Comparison of ENCODE assay signal across 20 cellular contexts in genomic region chr11:108210441-108210840, GRCh38. TPM values are rescaled to one million over a fixed set of nuclear protein-coding genes. Genes with fewer than 3 reads are reported as not detected.
DNase-seq lines count a peak whose midpoint lies in the region; ATAC-seq and TF ChIP-seq lines count a peak whose summit lies in the region.
"Had no signal": no experiment of that assay in that cellular context is flagged by ENCODE, and none has a peak within 500 bp of the region (broad histone marks: within the 10 kb centered on the region; RNA-seq: fewer than 3 reads in every experiment).

No MANE protein-coding gene starts in this region.

- no peak overlapping the region for H3K18ac ChIP-seq in H9 (ENCODE audit: insufficient read length, low read depth, low read length)

- H3K79me2 ChIP-seq in H9 (ENCODE audit: insufficient read depth, low read length), result peaks cover 6% of the 10 kb centered on the region; the same call in 1 of the 2 replicates

- in situ Hi-C loops in G401 (cut with HindIII; ENCODE audit: low sequenced_read_pairs), result no loop called here

- H3K36me3 Mint-ChIP-seq in activated T-cell treated with anti-CD3 and anti-CD28 coated beads, Interleukin-2, amount 50 U/mL, for 72 hours (ENCODE audit: insufficient read depth in 2 of 2), result peaks cover 25 to 57% of the 10 kb centered on the region in 2 donors
- peaks cover 39 to 72% (median 68%) of the 10 kb centered on the region in 3 experiments for H3K36me3 Mint-ChIP-seq in H9 (ENCODE audit: insufficient read depth in 1 of 3, low read depth in 3 of 3)
- peaks cover 71% of the 10 kb centered on the region for H3K36me3 Mint-ChIP-seq in effector memory CD8-positive, alpha-beta T cell (ENCODE audit: insufficient read depth)
- peaks cover 100% of the 10 kb centered on the region for H3K36me3 Mint-ChIP-seq in stimulated activated effector memory CD8-positive, alpha-beta T cell treated with anti-CD3 and anti-CD28 coated beads, Interleukin-12 subunit alpha, Interleukin-12 subunit beta, amount 100 ng/mL, for 72 hours

- H2BK12ac ChIP-seq in H9 (ENCODE audit: insufficient read length, low read depth, low read length), result no peak overlapping the region

- H2AFZ ChIP-seq in H9 (ENCODE audit: low read length), result no peak overlapping the region

- no peaks in the 10 kb centered on the region for H3K27me3 Mint-ChIP-seq in activated T-cell treated with anti-CD3 and anti-CD28 coated beads, Interleukin-2, amount 50 U/mL, for 72 hours (ENCODE audit: low read depth)
- H3K27me3 Mint-ChIP-seq in H9 (ENCODE audit: low read depth), result no peaks in the 10 kb centered on the region
- H3K27me3 Mint-ChIP-seq in effector memory CD8-positive, alpha-beta T cell, result no peaks in the 10 kb centered on the region

- H4K20me1 ChIP-seq in H9 (ENCODE audit: control insufficient read depth, insufficient read depth, insufficient read length), result no peaks in the 10 kb centered on the region

- no peak overlapping the region for H3K27ac ChIP-seq in H9 (ENCODE audit: insufficient read length, low read depth, low read length)
- H3K27ac ChIP-seq: A549 had no signal

- peaks cover 3 to 9% of the 10 kb centered on the region in 2 donors for H3K9me3 Mint-ChIP-seq in activated T-cell treated with anti-CD3 and anti-CD28 coated beads, Interleukin-2, amount 50 U/mL, for 72 hours
- H3K9me3 Mint-ChIP-seq in H9, result peaks cover 3 to 8% of the 10 kb centered on the region in 2 experiments
- no peaks in the 10 kb centered on the region for H3K9me3 Mint-ChIP-seq in effector memory CD8-positive, alpha-beta T cell
- H3K9me3 Mint-ChIP-seq in stimulated activated effector memory CD8-positive, alpha-beta T cell treated with anti-CD3 and anti-CD28 coated beads, Interleukin-12 subunit alpha, Interleukin-12 subunit beta, amount 100 ng/mL, for 72 hours, result no peaks in the 10 kb centered on the region

- no peak overlapping the region for H3K56ac ChIP-seq in H9 (ENCODE audit: insufficient read length, low read depth, low read length)

- H3K23ac ChIP-seq in H9 (ENCODE audit: insufficient read length, low read depth, low read length), result no peak overlapping the region

- H3T11ph ChIP-seq in H9 (ENCODE audit: low read length), result no peak overlapping the region

- no peak for TF ChIP-seq CTCF in H9 (conservative IDR thresholded peaks at IDR 0.05)

- no peak overlapping the region for H2BK5ac ChIP-seq in H9 (ENCODE audit: insufficient read length, low read length)

- H2BK15ac ChIP-seq in H9 (ENCODE audit: low read depth, low read length), result no peak overlapping the region

- WGBS in H9 (ENCODE audit: extremely low coverage, insufficient read length, low lambda C conversion rate), result no CpG with 5 or more reads among the region's 1 CpG

- peaks cover 48% of the 10 kb centered on the region for H3K4me1 Mint-ChIP-seq in activated T-cell treated with anti-CD3 and anti-CD28 coated beads, Interleukin-2, amount 50 U/mL, for 72 hours (ENCODE audit: low read depth)
- H3K4me1 Mint-ChIP-seq in H9, result no peaks in the 10 kb centered on the region
- H3K4me1 Mint-ChIP-seq in effector memory CD8-positive, alpha-beta T cell (ENCODE audit: low read depth in 2 of 2), result peaks cover 29 to 55% of the 10 kb centered on the region in 2 donors
- peaks cover 47% of the 10 kb centered on the region for H3K4me1 Mint-ChIP-seq in stimulated activated effector memory CD8-positive, alpha-beta T cell treated with anti-CD3 and anti-CD28 coated beads, Interleukin-12 subunit alpha, Interleukin-12 subunit beta, amount 100 ng/mL, for 72 hours

- no peak overlapping the region for H4K8ac ChIP-seq in H9 (replicated peaks; ENCODE audit: insufficient read length, low read depth, low read length)

- no peak overlapping the region for H3K4ac ChIP-seq in H9 (ENCODE audit: low read depth, low read length)

- H2BK120ac ChIP-seq in H9 (ENCODE audit: low read depth, low read length, poor library complexity, severe bottlenecking), result no peak overlapping the region

- H3K9ac ChIP-seq in H9 (ENCODE audit: extremely low read depth, insufficient read length, low read length), result no peak overlapping the region

- no peaks in the 10 kb centered on the region for H3K27me3 ChIP-seq in H9 (ENCODE audit: insufficient read depth, low read length)

- peak in 1 of 2 donors; percentile 28 for ATAC-seq in activated T-cell treated with anti-CD3 and anti-CD28 coated beads, Interleukin-2, amount 50 U/mL, for 72 hours (replicated peaks in 1 of 2)
- ATAC-seq in effector memory CD8-positive, alpha-beta T cell (replicated peaks), result no peak
- peak; percentile 21 for ATAC-seq in stimulated activated effector memory CD8-positive, alpha-beta T cell treated with anti-CD3 and anti-CD28 coated beads, Interleukin-12 subunit alpha, Interleukin-12 subunit beta, amount 100 ng/mL, for 72 hours
- ATAC-seq: A549, K562 had no signal

- H3K23me2 ChIP-seq in H9 (ENCODE audit: insufficient read length, low read depth, low read length, poor library complexity, severe bottlenecking), result no peaks in the 10 kb centered on the region

- no peaks in the 10 kb centered on the region for H3K4me1 ChIP-seq in H9 (ENCODE audit: insufficient read depth, low read length)
- H3K4me1 ChIP-seq: A549 had no signal

- H4K5ac ChIP-seq in H9 (ENCODE audit: insufficient read length, low read depth, low read length), result no peak overlapping the region

- no peak overlapping the region for H3K14ac ChIP-seq in H9 (ENCODE audit: insufficient read depth, low read length)

- intact Hi-C loops in head of caudate nucleus (cut with DNase I), result no loop called here

- peak overlapping the region; percentile 46 to 69 for H3K4me3 Mint-ChIP-seq in activated T-cell treated with anti-CD3 and anti-CD28 coated beads, Interleukin-2, amount 50 U/mL, for 72 hours
- H3K4me3 Mint-ChIP-seq in H9, result no peak overlapping the region
- H3K4me3 Mint-ChIP-seq in effector memory CD8-positive, alpha-beta T cell, result peak overlapping the region in 1 of 2 donors; percentile 51
- H3K4me3 Mint-ChIP-seq in stimulated activated effector memory CD8-positive, alpha-beta T cell treated with anti-CD3 and anti-CD28 coated beads, Interleukin-12 subunit alpha, Interleukin-12 subunit beta, amount 100 ng/mL, for 72 hours, result peak overlapping the region; percentile 30
- H3K4me3 Mint-ChIP-seq: HFFc6 had no signal

- DNase-seq in activated T-cell treated with anti-CD3 and anti-CD28 coated beads, Interleukin-2, amount 50 U/mL, for 72 hours, result no peak
- DNase-seq in activated T-cell treated with anti-CD3 and anti-CD28 coated beads, Interleukin-2, amount 50 U/mL, for 1 hour, result no peak
- DNase-seq in H9 (no peak), head of caudate nucleus (no peak), NCI-H2081 (lab: John Stamatoyannopoulos, UW) (no peak), G401 (ENCODE audit: low spot score) (no peak)
- DNase-seq in effector memory CD8-positive, alpha-beta T cell, result no peak
- DNase-seq in stimulated activated effector memory CD8-positive, alpha-beta T cell treated with anti-CD3 and anti-CD28 coated beads, Interleukin-12 subunit alpha, Interleukin-12 subunit beta, amount 100 ng/mL, for 72 hours (ENCODE audit: low spot score in 2 of 2), result no peak
- DNase-seq: C1 segment of cervical spinal cord; COR-L47; HFFc6; MV-4-11; NCI-H1417 treated with DMSO at 0.1 percent for 48 hours; NCI-H1930; NCI-H2171 treated with DMSO at 0.1 percent for 48 hours; NCI-H446 treated with DMSO at 0.1 percent for 48 hours; NK-92 treated with Interleukin-12 subunit alpha and Interleukin-12 subunit beta, amount 100 ng/mL, for 24 hours; OCI-M1 had no signal

- peaks cover 8% of the 10 kb centered on the region for H3K79me1 ChIP-seq in H9 (ENCODE audit: insufficient read depth, low read depth, low read length, poor library complexity, severe bottlenecking)

- no peak overlapping the region for H2AK5ac ChIP-seq in H9 (ENCODE audit: insufficient read length, low read length)

- no peak overlapping the region for H2BK20ac ChIP-seq in H9 (ENCODE audit: low read depth, low read length, poor library complexity, severe bottlenecking)

- H3K27ac Mint-ChIP-seq in activated T-cell treated with anti-CD3 and anti-CD28 coated beads, Interleukin-2, amount 50 U/mL, for 72 hours, result peak overlapping the region; percentile 64
- H3K27ac Mint-ChIP-seq in H9, result peak overlapping the region in 2 of 3 experiments; percentile 63 to 81; a peak in 2 of 7 replicates
- H3K27ac Mint-ChIP-seq in effector memory CD8-positive, alpha-beta T cell, result peak overlapping the region; percentile 63 to 92
- peak overlapping the region; percentile 73 for H3K27ac Mint-ChIP-seq in stimulated activated effector memory CD8-positive, alpha-beta T cell treated with anti-CD3 and anti-CD28 coated beads, Interleukin-12 subunit alpha, Interleukin-12 subunit beta, amount 100 ng/mL, for 72 hours
- H3K27ac Mint-ChIP-seq: HFFc6 had no signal

- H4K91ac ChIP-seq in H9 (ENCODE audit: insufficient read length, low read depth, low read length), result no peak overlapping the region

- H3K9me3 ChIP-seq in H9 (ENCODE audit: control insufficient read depth, low read depth, low read length), result no peaks in the 10 kb centered on the region
- H3K9me3 ChIP-seq: A549 had no signal

- no peak overlapping the region for H3K4me2 ChIP-seq in H9 (ENCODE audit: insufficient read depth, insufficient read length, low read length)
- H3K4me2 ChIP-seq: A549 had no signal

RNA-seq across cellular contexts. Expression of gene NPAT, which starts 12.0 kb away (rescaled TPM):
- 10 to 100 TPM; 22.8 to 24.8 TPM for total RNA-seq in activated T-cell treated with anti-CD3 and anti-CD28 coated beads, Interleukin-2, amount 50 U/mL, for 72 hours
- total RNA-seq in H9 (2021), result 22.6 and 22.9 TPM in 2 replicates
- 5.5 and 7.1 TPM in 2 replicates for total RNA-seq in G401 (2014; rRNA removed; shearing (Covaris generic))

RNA-seq across cellular contexts. Expression of gene ATM, which starts 12.4 kb away (rescaled TPM):
- 10 to 100 TPM; 45.7 to 55.0 TPM for total RNA-seq in activated T-cell treated with anti-CD3 and anti-CD28 coated beads, Interleukin-2, amount 50 U/mL, for 72 hours
- 54.1 and 58.9 TPM in 2 replicates for total RNA-seq in H9 (2021)
- 25.7 and 55.5 TPM in 2 replicates for total RNA-seq in G401 (2014; rRNA removed; shearing (Covaris generic))

Comparison
In these comparisons a context has a peak if more than half of its experiments do, and no peak if none do; other contexts are left out.
1. H3K4me3 Mint-ChIP-seq: peak in activated T-cell treated with anti-CD3 and anti-CD28 coated beads, Interleukin-2, amount 50 U/mL, for 72 hours (2 of 2) and stimulated activated effector memory CD8-positive, alpha-beta T cell treated with anti-CD3 and anti-CD28 coated beads, Interleukin-12 subunit alpha, Interleukin-12 subunit beta, amount 100 ng/mL, for 72 hours (single experiment); none in H9 (0 of 2).
2. Peak in every context shown above with its lines, with median percentiles within 50 percentile points of each other: H3K27ac Mint-ChIP-seq.